ENCODE assay signal across 1 cellular context in the genomic region with DNA sequence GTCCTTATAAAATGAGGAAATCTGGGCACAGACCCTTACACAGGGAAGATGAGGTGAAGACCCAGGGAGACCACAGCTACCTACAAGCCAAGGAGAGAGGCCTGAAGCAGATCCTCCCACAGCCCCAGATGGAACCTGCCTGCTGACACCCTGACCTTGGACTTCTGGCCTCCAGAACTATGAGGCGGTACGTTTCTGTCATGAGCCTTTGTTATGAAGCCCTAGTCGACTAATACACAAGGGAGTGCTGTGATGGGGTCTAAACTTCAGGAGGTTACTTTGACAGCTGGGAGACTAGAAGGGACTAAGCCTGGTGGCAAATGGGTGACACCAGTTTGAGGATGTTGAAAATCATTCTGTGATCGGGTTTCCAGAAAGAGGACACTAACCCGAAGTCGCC.
TF ChIP-seq lines count a peak whose summit lies in the region.

No MANE protein-coding gene starts in this region.

TF ChIP-seq in WTC11, 78 proteins besides CTCF, POLR2A, EP300 and RAD21 (continued from another document):
- TF ChIP-seq, protein P1, sequence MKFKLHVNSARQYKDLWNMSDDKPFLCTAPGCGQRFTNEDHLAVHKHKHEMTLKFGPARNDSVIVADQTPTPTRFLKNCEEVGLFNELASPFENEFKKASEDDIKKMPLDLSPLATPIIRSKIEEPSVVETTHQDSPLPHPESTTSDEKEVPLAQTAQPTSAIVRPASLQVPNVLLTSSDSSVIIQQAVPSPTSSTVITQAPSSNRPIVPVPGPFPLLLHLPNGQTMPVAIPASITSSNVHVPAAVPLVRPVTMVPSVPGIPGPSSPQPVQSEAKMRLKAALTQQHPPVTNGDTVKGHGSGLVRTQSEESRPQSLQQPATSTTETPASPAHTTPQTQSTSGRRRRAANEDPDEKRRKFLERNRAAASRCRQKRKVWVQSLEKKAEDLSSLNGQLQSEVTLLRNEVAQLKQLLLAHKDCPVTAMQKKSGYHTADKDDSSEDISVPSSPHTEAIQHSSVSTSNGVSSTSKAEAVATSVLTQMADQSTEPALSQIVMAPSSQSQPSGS (CRISPR knock-in tag; IDR thresholded peaks at IDR 0.05; ENCODE audit: borderline replicate concordance, low read depth), result no peak
- TF ChIP-seq, protein P2, sequence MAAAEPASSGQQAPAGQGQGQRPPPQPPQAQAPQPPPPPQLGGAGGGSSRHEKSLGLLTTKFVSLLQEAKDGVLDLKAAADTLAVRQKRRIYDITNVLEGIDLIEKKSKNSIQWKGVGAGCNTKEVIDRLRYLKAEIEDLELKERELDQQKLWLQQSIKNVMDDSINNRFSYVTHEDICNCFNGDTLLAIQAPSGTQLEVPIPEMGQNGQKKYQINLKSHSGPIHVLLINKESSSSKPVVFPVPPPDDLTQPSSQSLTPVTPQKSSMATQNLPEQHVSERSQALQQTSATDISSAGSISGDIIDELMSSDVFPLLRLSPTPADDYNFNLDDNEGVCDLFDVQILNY (CRISPR knock-in tag; IDR thresholded peaks at IDR 0.05), result no peak
- TF ChIP-seq ETV6 (CRISPR knock-in tag; IDR thresholded peaks at IDR 0.05) (no peak), ZNF416 (CRISPR knock-in tag; IDR thresholded peaks at IDR 0.05) (no peak)
TF ChIP-seq in WTC11: peak in this region for 0.
